Comparison of ENCODE assay signal across 14 cellular contexts in genomic region chr3:111924283-111924682, GRCh38. TPM values are rescaled to one million over a fixed set of nuclear protein-coding genes. Genes with fewer than 3 reads are reported as not detected.
DNase-seq lines count a peak whose midpoint lies in the region; ATAC-seq, FAIRE-seq and TF ChIP-seq lines count a peak whose summit lies in the region.
"Had no signal": no experiment of that assay in that cellular context is flagged by ENCODE, and none has a peak within 500 bp of the region (broad histone marks: within the 10 kb centered on the region; RNA-seq: fewer than 3 reads in every experiment).

No MANE protein-coding gene starts in this region.

- 10 to 24% (median 14%) methylated on average over 6 of the region's 6 CpGs for WGBS in heart left ventricle, 4 donors
- 11 to 48% (median 20%) methylated on average over 6 of the region's 6 CpGs for whole genome bisulfite sequencing in small intestine, 3 donors
- 98% methylated on average over 6 of the region's 6 CpGs for WGBS in smooth muscle cell (ENCODE audit: low lambda C conversion rate)

- H2AFZ ChIP-seq in smooth muscle cell (ENCODE audit: low read depth) = no peak overlapping the region

- ATAC-seq in heart left ventricle (peak; percentile 95 to 98 (median 98)), GM21515 (IDR thresholded peaks at IDR 0.05; ENCODE audit: unreplicated experiment) (no peak), GM19023 (IDR thresholded peaks at IDR 0.05; ENCODE audit: unreplicated experiment) (no peak)
- ATAC-seq: natural killer cell had no signal

- H3K9me3 ChIP-seq in heart left ventricle (no peaks in the 10 kb centered on the region), small intestine (ENCODE audit: control insufficient read depth, low read depth) (no peaks in the 10 kb centered on the region), smooth muscle cell (replicated peaks; ENCODE audit: low read depth) (no peaks in the 10 kb centered on the region)

- POLR2A ChIA-PET in RWPE1 (lab: Yijun Ruan, JAX; ENCODE audit: low non-redundant PET) = no interaction called here

- H3K27me3 ChIP-seq in heart left ventricle (no peaks in the 10 kb centered on the region), small intestine (ENCODE audit: control insufficient read depth in 2 of 2, insufficient read depth in 2 of 2, low read length in 2 of 2) (no peaks in the 10 kb centered on the region), smooth muscle cell (ENCODE audit: low read depth) (no peaks in the 10 kb centered on the region)
- H3K27me3 ChIP-seq: brain microvascular endothelial cell had no signal

- H3F3A ChIP-seq in smooth muscle cell (ENCODE audit: low read depth) = no peaks in the 10 kb centered on the region

- H3K79me2 ChIP-seq in smooth muscle cell (ENCODE audit: low read depth) = peaks cover 42% of the 10 kb centered on the region

- CTCF ChIA-PET in RWPE1 (lab: Yijun Ruan, JAX) = no interaction called here

- intact Hi-C loops in heart left ventricle (cut with DNase I) = loop anchor here in 2 of 10 donors (5.0 to 10.0 kb wide), 2 partner anchors 33 to 59 kb away; no protein-coding TSS in a partner anchor

- no peak for TF ChIP-seq POLR2A in heart left ventricle (IDR thresholded peaks at IDR 0.05)

- DNase-seq in HT1080 (ENCODE audit: low read depth) (peak; percentile 52), RWPE1 (ENCODE audit: low spot score) (no peak), heart left ventricle (peak; percentile 69 to 83 (median 73)), small intestine (peak; percentile 60), smooth muscle cell (lab: John Stamatoyannopoulos, UW; ENCODE audit: unreplicated experiment) (no peak)
- no peak for DNase-seq in activated CD4-positive, alpha-beta T cell treated with anti-CD3 and anti-CD28 coated beads for 48 hours
- DNase-seq: activated CD8-positive, alpha-beta memory T cell treated with anti-CD3 and anti-CD28 coated beads, Interleukin-2, amount 50 U/mL, for 48 hours; brain microvascular endothelial cell; foreskin melanocyte; natural killer cell; NCI-H1694 treated with DMSO at 0.1 percent for 48 hours had no signal

- FAIRE-seq in small intestine (lab: Jason Lieb, UNC) = no peak
- FAIRE-seq: D721Med had no signal

- no peak for TF ChIP-seq CTCF in RWPE1 (conservative IDR thresholded peaks at IDR 0.05; ENCODE audit: low read depth)
- TF ChIP-seq CTCF in heart left ventricle (IDR thresholded peaks at IDR 0.05) = no peak
- TF ChIP-seq CTCF in smooth muscle cell (IDR thresholded peaks at IDR 0.05; ENCODE audit: borderline replicate concordance, insufficient read depth, poor library complexity, severe bottlenecking) = no peak

- H3K27ac ChIP-seq in RWPE1 (peak overlapping the region; percentile 56), heart left ventricle (peak overlapping the region in 11 of 12 donors; percentile 12 to 76 (median 51)), small intestine (ENCODE audit: low read depth in 1 of 2, low read length in 1 of 2) (peak overlapping the region in 1 of 2 donors; percentile 70), smooth muscle cell (ENCODE audit: low read depth) (no peak overlapping the region)
- H3K27ac ChIP-seq: brain microvascular endothelial cell had no signal

- no peak overlapping the region for H3K9ac ChIP-seq in smooth muscle cell (ENCODE audit: low read depth)

- no peaks in the 10 kb centered on the region for H4K20me1 ChIP-seq in smooth muscle cell (ENCODE audit: low read depth)

- peaks cover 0 to 84% (median 28%) of the 10 kb centered on the region in 9 donors for H3K36me3 ChIP-seq in heart left ventricle
- H3K36me3 ChIP-seq in small intestine (ENCODE audit: control insufficient read depth in 2 of 2, insufficient read depth in 2 of 2, low read length in 2 of 2) = no peaks in the 10 kb centered on the region
- H3K36me3 ChIP-seq in smooth muscle cell (ENCODE audit: low read depth) = peaks cover 26% of the 10 kb centered on the region

- H3K4me2 ChIP-seq in smooth muscle cell = no peak overlapping the region

- H3K4me1 ChIP-seq in heart left ventricle = peaks cover 0 to 46% (median 25%) of the 10 kb centered on the region in 12 donors
- H3K4me1 ChIP-seq in small intestine (ENCODE audit: control insufficient read depth in 2 of 2, insufficient read depth in 1 of 2, low read depth in 1 of 2, low read length in 1 of 2) = peaks cover 0 to 5% of the 10 kb centered on the region in 2 donors
- no peaks in the 10 kb centered on the region for H3K4me1 ChIP-seq in smooth muscle cell (ENCODE audit: low read depth)

- H3K4me3 ChIP-seq in heart left ventricle (no peak overlapping the region), small intestine (ENCODE audit: low read depth in 1 of 2, low read length in 2 of 2) (no peak overlapping the region), smooth muscle cell (no peak overlapping the region)

RNA-seq across cellular contexts. Expression of gene ABHD10, which starts 54.5 kb away (rescaled TPM):
- 55.4 and 61.5 TPM in 2 replicates for total RNA-seq in HT1080 (2014; rRNA removed; shearing (Covaris generic))
- polyA plus RNA-seq in HT1080 (2015; cell fraction: cytosol; rRNA removed) = 45.3 and 50.5 TPM in 2 replicates
- polyA plus RNA-seq in HT1080 (2015; cell fraction: nucleus; rRNA removed) = 62.8 and 63.0 TPM in 2 replicates
- total RNA-seq in heart left ventricle (10 to 100 TPM; 26.5 to 50.1 (median 41.8) TPM), smooth muscle cell (44.9 and 69.1 TPM in 2 replicates)
- polyA plus RNA-seq in heart left ventricle (10 to 100 TPM; 13.5 to 40.0 TPM), small intestine (10 to 100 TPM in 2 of 3 donors, 1 to 10 TPM in 1; 10.0 to 19.6 (median 11.0) TPM), smooth muscle cell (39.2 and 44.1 TPM in 2 replicates)

Comparison
In these comparisons a context has a peak if more than half of its experiments do, and no peak if none do; other contexts are left out.
1. DNase-seq: peak in HT1080 (single experiment), heart left ventricle (5 of 5) and small intestine (single experiment); none in RWPE1 (single experiment), activated CD4-positive, alpha-beta T cell treated with anti-CD3 and anti-CD28 coated beads for 48 hours (single experiment) and smooth muscle cell (single experiment).
2. ATAC-seq: peak in heart left ventricle (4 of 4); none in GM21515 (single experiment) and GM19023 (single experiment).